Comparison of ENCODE assay signal across 8 cellular contexts in genomic region chr1:17059391-17060128, GRCh38. TPM values are rescaled to one million over a fixed set of nuclear protein-coding genes. Genes with fewer than 3 reads are reported as not detected.
DNase-seq lines count a peak whose midpoint lies in the region; ATAC-seq and TF ChIP-seq lines count a peak whose summit lies in the region.

No MANE protein-coding gene starts in this region.

- H3K36me3 ChIP-seq in HUES48 (ENCODE audit: control insufficient read depth, insufficient read depth, low read length) (no peaks in the 10 kb centered on the region), OCI-LY3 (replicated peaks; ENCODE audit: low read depth, low read length) (no peaks in the 10 kb centered on the region), left ventricle myocardium inferior (no peaks in the 10 kb centered on the region)

- peak overlapping the region; percentile 23 for H3K27ac ChIP-seq in HUES48 (ENCODE audit: low read depth, low read length)
- no peak overlapping the region for H3K27ac ChIP-seq in OCI-LY3 (ENCODE audit: low read length)
- H3K27ac ChIP-seq in left ventricle myocardium inferior (replicated peaks): no peak overlapping the region

- DNase-seq in activated CD8-positive, alpha-beta memory T cell treated with anti-CD3 and anti-CD28 coated beads, Interleukin-2, amount 50 U/mL, for 48 hours: peak; percentile 62
- no peak for DNase-seq in activated CD8-positive, alpha-beta memory T cell treated with anti-CD3 and anti-CD28 coated beads, Interleukin-2, amount 50 U/mL, for 4 hours
- DNase-seq in amniotic epithelial cell (ENCODE audit: low read depth) (peak; percentile 74), left ventricle myocardium inferior (peak; percentile 35), pulmonary artery endothelial cell (ENCODE audit: low read depth, low spot score) (peak; percentile 29)

- no peaks in the 10 kb centered on the region for H4K20me1 ChIP-seq in OCI-LY3 (ENCODE audit: insufficient read depth, low read length)

- no peak overlapping the region for H3K4me2 ChIP-seq in OCI-LY3 (ENCODE audit: low read length)

- H3K4me3 ChIP-seq in HUES48 (ENCODE audit: low read depth, low read length) (no peak overlapping the region), OCI-LY3 (ENCODE audit: low read length) (no peak overlapping the region), left ventricle myocardium inferior (no peak overlapping the region)

- no peak for ATAC-seq in HG02852 (IDR thresholded peaks at IDR 0.05; ENCODE audit: unreplicated experiment)

- H3K27me3 ChIP-seq in HUES48 (ENCODE audit: control insufficient read depth, insufficient read depth, low read length) (no peaks in the 10 kb centered on the region), OCI-LY3 (ENCODE audit: low read depth, low read length) (no peaks in the 10 kb centered on the region), left ventricle myocardium inferior (ENCODE audit: low read depth) (peaks cover 14% of the 10 kb centered on the region)

- H3K9me3 ChIP-seq in HUES48 (ENCODE audit: control insufficient read depth, insufficient read depth, low read length): no peaks in the 10 kb centered on the region
- H3K9me3 ChIP-seq in OCI-LY3 (ENCODE audit: insufficient read depth, low read length): no peaks in the 10 kb centered on the region
- H3K9me3 ChIP-seq in left ventricle myocardium inferior (replicated peaks): peaks cover 1% of the 10 kb centered on the region

- TF ChIP-seq CTCF in OCI-LY3 (IDR thresholded peaks at IDR 0.05; ENCODE audit: low read depth, low read length) (peak; percentile 65), left ventricle myocardium inferior (IDR thresholded peaks at IDR 0.05; ENCODE audit: borderline replicate concordance) (peak; percentile 77)

- H3K79me2 ChIP-seq in OCI-LY3 (ENCODE audit: low read length): no peaks in the 10 kb centered on the region

- intact Hi-C loops in left ventricle myocardium inferior (cut with micrococcal nuclease): no loop called here

- no peak overlapping the region for H3K9ac ChIP-seq in HUES48 (ENCODE audit: low read depth, low read length)
- no peak overlapping the region for H3K9ac ChIP-seq in OCI-LY3 (ENCODE audit: low read length)

- H2AFZ ChIP-seq in OCI-LY3 (ENCODE audit: low read depth, low read length): no peak overlapping the region

- H3K4me1 ChIP-seq in HUES48 (ENCODE audit: control insufficient read depth, insufficient read depth, low read length) (peaks cover 15% of the 10 kb centered on the region), OCI-LY3 (ENCODE audit: low read length) (peaks cover 6% of the 10 kb centered on the region; the same call in 1 of the 2 replicates), left ventricle myocardium inferior (peaks cover 15% of the 10 kb centered on the region)

RNA-seq across cellular contexts. Expression of gene SDHB, which starts 5.7 kb away (rescaled TPM):
- total RNA-seq in left ventricle myocardium inferior (393 TPM), pulmonary artery endothelial cell (163 and 191 TPM in 2 replicates)

RNA-seq across cellular contexts. Expression of gene ATP13A2, which starts 47.8 kb away (rescaled TPM):
- 11.2 TPM for total RNA-seq in left ventricle myocardium inferior
- 41.6 and 51.7 TPM in 2 replicates for total RNA-seq in pulmonary artery endothelial cell

RNA-seq across cellular contexts. Expression of gene PADI2, which starts 59.7 kb away (rescaled TPM):
- 0.49 TPM for total RNA-seq in left ventricle myocardium inferior
- total RNA-seq in pulmonary artery endothelial cell: not detected in 2 replicates
